10 cellular contexts compared by ENCODE assay signal in genomic region chr12:121129705-121130147, GRCh38. TPM values are rescaled to one million over a fixed set of nuclear protein-coding genes. Genes with fewer than 3 reads are reported as not detected.
DNase-seq lines count a peak whose midpoint lies in the region; ATAC-seq and TF ChIP-seq lines count a peak whose summit lies in the region.
"Had no signal": no experiment of that assay in that cellular context is flagged by ENCODE, and none has a peak within 500 bp of the region (broad histone marks: within the 10 kb centered on the region; RNA-seq: fewer than 3 reads in every experiment).

No MANE protein-coding gene starts in this region.

- H3K4me3 ChIP-seq in GM12865 (ENCODE audit: low read depth, low read length), result peak overlapping the region; percentile 52
- H3K4me3 ChIP-seq in SK-N-MC, result no peak overlapping the region
- H3K4me3 ChIP-seq in esophagus muscularis mucosa, result peak overlapping the region in 1 of 4 donors; percentile 15
- H3K4me3 ChIP-seq: neural progenitor cell had no signal

- DNase-seq in GM12865 (ENCODE audit: low read depth), result no peak
- DNase-seq in SK-N-MC (ENCODE audit: low read depth, low spot score), result no peak
- no peak for DNase-seq in esophagus muscularis mucosa (ENCODE audit: extremely low spot score)
- no peak for DNase-seq in stimulated activated naive B cell treated with anti-CD40 and anti-IgM and Interleukin-4, amounts not matched to agents 10 μg/mL and 1 μg/mL and 100 μg/mL, for 72 hours
- DNase-seq in NCI-H2196 (lab: John Stamatoyannopoulos, UW; ENCODE audit: unreplicated experiment), result no peak
- no peak for DNase-seq in RKO (ENCODE audit: low spot score)
- no peak for DNase-seq in SKM-1 treated with dmso at 0.1 percent for 144 hours (lab: John Stamatoyannopoulos, UW; ENCODE audit: unreplicated experiment)
- DNase-seq: NCI-H187 treated with DMSO at 0.1 percent for 48 hours had no signal

- ATAC-seq in stimulated activated naive B cell treated with anti-CD40 and anti-IgM and Interleukin-4, amounts not matched to agents 10 μg/mL and 1 μg/mL and 100 μg/mL, for 72 hours (replicated peaks), result no peak
- ATAC-seq: Panc1 had no signal

- H3K36me3 Mint-ChIP-seq in stimulated activated naive B cell treated with anti-CD40 and anti-IgM and Interleukin-4, amounts not matched to agents 10 μg/mL and 1 μg/mL and 100 μg/mL, for 72 hours, result peaks cover 0 to 3% of the 10 kb centered on the region in 2 donors
- H3K36me3 Mint-ChIP-seq: neural progenitor cell had no signal

- no peak for TF ChIP-seq POLR2A in esophagus muscularis mucosa (IDR thresholded peaks at IDR 0.05; ENCODE audit: low read depth)

- TF ChIP-seq EP300 in esophagus muscularis mucosa (IDR thresholded peaks at IDR 0.05), result no peak

- peaks cover 19 to 42% (median 33%) of the 10 kb centered on the region in 4 donors for H3K4me1 ChIP-seq in esophagus muscularis mucosa

- 89% methylated on average over 4 of the region's 4 CpGs for WGBS in esophagus muscularis mucosa

- intact Hi-C loops in esophagus muscularis mucosa (cut with DNase I), result no loop called here

- H3K4me3 Mint-ChIP-seq in stimulated activated naive B cell treated with anti-CD40 and anti-IgM and Interleukin-4, amounts not matched to agents 10 μg/mL and 1 μg/mL and 100 μg/mL, for 72 hours, result peak overlapping the region; percentile 75 to 81
- H3K4me3 Mint-ChIP-seq: neural progenitor cell had no signal

- H3K27ac Mint-ChIP-seq in stimulated activated naive B cell treated with anti-CD40 and anti-IgM and Interleukin-4, amounts not matched to agents 10 μg/mL and 1 μg/mL and 100 μg/mL, for 72 hours, result peak overlapping the region; percentile 97

- H3K27ac ChIP-seq in SK-N-MC (0 out of 2 replicates have a peak overlapping the region, but pooled peaks have one; percentile 21), esophagus muscularis mucosa (replicated peaks in 1 of 4) (peak overlapping the region in 3 of 4 donors; percentile 15 to 53 (median 45))
- H3K27ac ChIP-seq: neural progenitor cell had no signal

- no peak for TF ChIP-seq CTCF in GM12865 (IDR thresholded peaks at IDR 0.05; ENCODE audit: insufficient read depth, low read depth, low read length, missing control alignments)
- no peak for TF ChIP-seq CTCF in esophagus muscularis mucosa (IDR thresholded peaks at IDR 0.05)

- peaks cover 5 to 8% of the 10 kb centered on the region in 2 donors for H3K9me3 Mint-ChIP-seq in stimulated activated naive B cell treated with anti-CD40 and anti-IgM and Interleukin-4, amounts not matched to agents 10 μg/mL and 1 μg/mL and 100 μg/mL, for 72 hours
- H3K9me3 Mint-ChIP-seq: neural progenitor cell had no signal

- H3K27me3 ChIP-seq in esophagus muscularis mucosa, result no peaks in the 10 kb centered on the region
- H3K27me3 ChIP-seq: neural progenitor cell had no signal

- H3K36me3 ChIP-seq in SK-N-MC (ENCODE audit: insufficient read depth, low read length), result no peaks in the 10 kb centered on the region
- H3K36me3 ChIP-seq in esophagus muscularis mucosa, result no peaks in the 10 kb centered on the region
- H3K36me3 ChIP-seq: neural progenitor cell had no signal

- H3K9ac ChIP-seq in SK-N-MC (ENCODE audit: insufficient read length), result no peak overlapping the region
- H3K9ac ChIP-seq: neural progenitor cell had no signal

- H3K27me3 Mint-ChIP-seq in stimulated activated naive B cell treated with anti-CD40 and anti-IgM and Interleukin-4, amounts not matched to agents 10 μg/mL and 1 μg/mL and 100 μg/mL, for 72 hours, result no peaks in the 10 kb centered on the region

- H3K9me3 ChIP-seq in SK-N-MC (ENCODE audit: low read depth, low read length), result no peaks in the 10 kb centered on the region
- H3K9me3 ChIP-seq in esophagus muscularis mucosa, result no peaks in the 10 kb centered on the region

- H3K4me1 Mint-ChIP-seq in stimulated activated naive B cell treated with anti-CD40 and anti-IgM and Interleukin-4, amounts not matched to agents 10 μg/mL and 1 μg/mL and 100 μg/mL, for 72 hours, result peaks cover 56 to 78% of the 10 kb centered on the region in 2 donors

RNA-seq across cellular contexts. Expression of gene P2RX7, which starts 3.0 kb away (rescaled TPM):
- 1 to 10 TPM; 1.5 to 4.3 (median 2.7) TPM for total RNA-seq in esophagus muscularis mucosa
